1 cellular context compared by ENCODE assay signal in the genomic region with DNA sequence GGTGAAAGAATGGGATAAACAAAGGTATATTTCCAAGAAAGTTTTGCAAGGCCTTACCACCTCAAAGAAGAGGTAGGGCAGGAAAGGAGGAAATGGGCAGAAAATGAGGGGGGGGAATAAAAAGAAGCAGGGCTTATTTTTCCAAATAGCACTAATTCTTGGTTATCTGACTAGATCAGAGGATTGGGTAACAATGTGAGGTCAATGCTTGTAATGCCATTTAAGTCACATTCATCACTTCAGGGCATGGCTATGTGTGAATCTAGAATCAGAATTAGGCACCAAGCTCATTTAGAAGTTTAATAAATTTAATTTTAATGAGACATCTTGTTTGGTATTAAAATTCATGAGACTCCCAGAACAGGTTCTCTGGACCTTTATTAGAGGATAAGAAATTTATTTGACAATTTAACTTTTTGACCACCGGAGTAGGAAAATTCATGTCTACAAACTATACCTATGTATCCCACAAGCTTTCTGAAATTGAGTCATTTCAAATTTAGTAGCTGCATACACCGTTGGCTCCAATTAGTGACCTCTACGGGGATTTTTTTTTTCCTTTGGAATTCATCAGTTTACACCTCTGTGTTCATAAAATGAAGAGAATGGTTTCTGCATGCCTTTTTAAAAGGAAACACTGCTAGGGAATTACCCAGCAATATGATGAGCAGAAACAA.
TF ChIP-seq lines count a peak whose summit lies in the region.

No MANE protein-coding gene starts in this region.

TF ChIP-seq in HepG2, 621 proteins besides CTCF, POLR2A, EP300 and RAD21:
- TF ChIP-seq ZNF382 (CRISPR knock-in tag; IDR thresholded peaks at IDR 0.05; ENCODE audit: borderline replicate concordance) (no peak), ZNF280B (CRISPR knock-in tag; IDR thresholded peaks at IDR 0.05; ENCODE audit: borderline replicate concordance) (no peak)
